Comparison of ENCODE assay signal across 24 cellular contexts in the genomic region with DNA sequence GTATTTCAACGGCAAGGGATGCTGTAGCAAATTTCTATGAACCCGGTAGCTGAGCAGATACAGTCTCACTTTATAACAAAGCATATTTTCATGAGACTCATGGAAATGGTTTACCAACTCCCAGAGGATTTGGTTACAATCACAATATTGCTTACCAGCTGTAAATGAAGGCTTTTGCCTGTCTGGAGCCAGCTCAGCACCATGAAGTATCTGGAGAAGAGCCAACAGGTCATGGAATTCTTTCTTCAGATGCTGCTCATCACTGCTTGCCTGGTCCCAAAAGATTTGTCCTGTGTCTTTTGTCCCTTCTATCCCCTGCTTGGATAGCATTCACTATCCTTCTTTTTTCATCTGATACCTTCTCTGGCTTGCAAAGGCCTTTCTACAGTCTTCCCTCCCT.
"Had no signal": no experiment of that assay in that cellular context is flagged by ENCODE, and none has a peak within 500 bp of the region (broad histone marks: within the 10 kb centered on the region; RNA-seq: fewer than 3 reads in every experiment).

No MANE protein-coding gene starts in this region.

- H3K4me3 ChIP-seq: breast epithelium, hepatocyte, left ventricle myocardium inferior, ovary, prostate gland, upper lobe of left lung had no signal

- DNase-seq: activated CD4-positive, alpha-beta T cell treated with anti-CD3 and anti-CD28 coated beads for 4 hours; activated CD4-positive, alpha-beta T cell treated with anti-CD3 and anti-CD28 coated beads, Interleukin-2, amount 50 U/mL, for 48 hours; activated CD4-positive, CD25-positive, alpha-beta regulatory T cell; activated CD8-positive, alpha-beta memory T cell treated with anti-CD3 and anti-CD28 coated beads, Interleukin-2, amount 50 U/mL, for 48 hours; activated naive CD4-positive, alpha-beta T cell treated with Interleukin-2 at 50 U/mL for 16 hours; activated naive CD8-positive, alpha-beta T cell treated with anti-CD3 and anti-CD28 coated beads, Interleukin-2, amount 10 ng/mL, durations not matched to agents 7 days and 5 days; activated T-cell treated with anti-CD3 and anti-CD28 coated beads, Interleukin-2, amount 50 U/mL, for 48 hours; amniotic stem cell; cortex of kidney; endodermal cell; foreskin melanocyte; immature natural killer cell; kidney glomerular epithelial cell; left ventricle myocardium inferior; natural killer cell; ovary; stimulated activated CD4-positive, alpha-beta T cell treated with anti-CD3 and anti-CD28 coated beads, Interleukin-4, amount 100 ng/mL, for 4 hours; stimulated activated naive CD8-positive, alpha-beta T cell treated with anti-CD3 and anti-CD28 coated beads, Interleukin-15, Interleukin-2, amounts not matched to agents 100 U/mL and 50 U/mL, for 24 hours; T-helper 9 cell; upper lobe of left lung had no signal

- ATAC-seq: natural killer cell; stimulated activated naive CD8-positive, alpha-beta T cell treated with anti-CD3 and anti-CD28 coated beads, Interleukin-15, Interleukin-2, amounts not matched to agents 100 U/mL and 50 U/mL, for 24 hours had no signal

- H3K27ac ChIP-seq: breast epithelium, hepatocyte, left ventricle myocardium inferior, ovary, prostate gland, upper lobe of left lung had no signal

- H3K27me3 ChIP-seq: breast epithelium, hepatocyte, ovary, upper lobe of left lung had no signal

- H3K9me3 ChIP-seq: ovary, prostate gland, upper lobe of left lung had no signal

- H3K36me3 ChIP-seq: breast epithelium, left ventricle myocardium inferior, ovary, prostate gland, upper lobe of left lung had no signal

- H3K27me3 Mint-ChIP-seq: activated naive CD8-positive, alpha-beta T cell treated with anti-CD3 and anti-CD28 coated beads, Interleukin-2, amount 10 ng/mL, durations not matched to agents 7 days and 5 days had no signal

- H3K27ac Mint-ChIP-seq: activated naive CD8-positive, alpha-beta T cell treated with anti-CD3 and anti-CD28 coated beads, Interleukin-2, amount 10 ng/mL, durations not matched to agents 7 days and 5 days; endodermal cell; immature natural killer cell; mesothelial cell of epicardium; natural killer cell had no signal

- H3K36me3 Mint-ChIP-seq: activated naive CD8-positive, alpha-beta T cell treated with anti-CD3 and anti-CD28 coated beads, Interleukin-2, amount 10 ng/mL, durations not matched to agents 7 days and 5 days; immature natural killer cell; natural killer cell had no signal

- H3K4me3 Mint-ChIP-seq: activated naive CD8-positive, alpha-beta T cell treated with anti-CD3 and anti-CD28 coated beads, Interleukin-2, amount 10 ng/mL, durations not matched to agents 7 days and 5 days; endodermal cell; immature natural killer cell; mesothelial cell of epicardium; natural killer cell had no signal

- H3K4me1 Mint-ChIP-seq: activated naive CD8-positive, alpha-beta T cell treated with anti-CD3 and anti-CD28 coated beads, Interleukin-2, amount 10 ng/mL, durations not matched to agents 7 days and 5 days; immature natural killer cell; natural killer cell had no signal

- H3K4me1 ChIP-seq: breast epithelium, prostate gland had no signal
